ENCODE assay signal across 27 cellular contexts in the genomic region with DNA sequence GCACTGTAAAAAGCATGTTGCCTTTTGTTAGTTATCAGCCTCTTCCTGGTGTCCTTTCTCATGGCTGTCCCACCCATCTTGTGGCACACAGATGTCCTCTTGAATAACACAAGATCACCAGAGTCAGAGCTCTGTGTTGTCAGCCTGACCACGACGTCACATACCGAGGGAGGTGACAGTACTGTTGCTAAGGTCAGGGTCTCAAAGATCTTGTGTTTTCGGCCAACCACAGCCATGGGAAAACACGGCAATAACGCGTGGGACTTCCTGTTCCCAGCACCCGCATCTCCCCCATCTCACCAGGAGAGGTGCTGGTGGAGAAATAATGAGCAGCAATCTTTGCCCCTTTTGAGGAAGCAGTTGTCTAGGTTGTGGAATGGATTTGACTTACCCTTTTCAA. TPM values are rescaled to one million over a fixed set of nuclear protein-coding genes. Genes with fewer than 3 reads are reported as not detected.
DNase-seq lines count a peak whose midpoint lies in the region; ATAC-seq, FAIRE-seq and TF ChIP-seq lines count a peak whose summit lies in the region.
"Had no signal": no experiment of that assay in that cellular context is flagged by ENCODE, and none has a peak within 500 bp of the region (broad histone marks: within the 10 kb centered on the region; RNA-seq: fewer than 3 reads in every experiment).

No MANE protein-coding gene starts in this region.

- no peak overlapping the region for H2BK12ac ChIP-seq in neuronal stem cell (ENCODE audit: low read length)

- H4K20me1 ChIP-seq in GM23338 (replicated peaks; ENCODE audit: insufficient read depth) (no peaks in the 10 kb centered on the region), Loucy (ENCODE audit: insufficient read depth, low read length, poor library complexity, severe bottlenecking) (no peaks in the 10 kb centered on the region), astrocyte (ENCODE audit: insufficient read depth, low read length) (no peaks in the 10 kb centered on the region)

- no peaks in the 10 kb centered on the region; the same call in 1 of the 2 replicates for H3K9me2 ChIP-seq in GM23338 (ENCODE audit: insufficient read depth)
- H3K9me2 ChIP-seq in Loucy (replicated peaks; ENCODE audit: low read depth, low read length) = no peaks in the 10 kb centered on the region

- H3K27me3 ChIP-seq in GM23338 (ENCODE audit: insufficient read depth) = no peaks in the 10 kb centered on the region
- no peaks in the 10 kb centered on the region for H3K27me3 ChIP-seq in Loucy (ENCODE audit: insufficient read depth, low read length, poor library complexity, severe bottlenecking)
- H3K27me3 ChIP-seq in astrocyte (ENCODE audit: insufficient read depth, low read length) = no peaks in the 10 kb centered on the region
- H3K27me3 ChIP-seq in neuronal stem cell (ENCODE audit: control insufficient read depth in 3 of 3, insufficient read depth in 3 of 3, low read depth in 1 of 3, low read length in 3 of 3) = peaks cover 0 to 7% (median 0%) of the 10 kb centered on the region in 3 experiments
- H3K27me3 ChIP-seq in gastroesophageal sphincter = peaks cover 7% of the 10 kb centered on the region
- H3K27me3 ChIP-seq: body of pancreas had no signal

- H3K9ac ChIP-seq in Loucy (ENCODE audit: low read depth, low read length, poor library complexity, severe bottlenecking) (no peak overlapping the region), astrocyte (ENCODE audit: low read length) (no peak overlapping the region), neuronal stem cell (ENCODE audit: low read depth, low read length, poor library complexity) (no peak overlapping the region)

- H3K4me2 ChIP-seq in GM23338 (no peak overlapping the region), Loucy (ENCODE audit: low read depth, low read length, poor library complexity, severe bottlenecking) (no peak overlapping the region), astrocyte (ENCODE audit: low read length) (no peak overlapping the region), neuronal stem cell (ENCODE audit: insufficient read depth, low read length, poor library complexity, severe bottlenecking) (no peak overlapping the region)

- TF ChIP-seq POLR2A in gastroesophageal sphincter (IDR thresholded peaks at IDR 0.05) = no peak

- no peaks in the 10 kb centered on the region for H3K79me1 ChIP-seq in neuronal stem cell (ENCODE audit: low read depth, low read length)

- no peak overlapping the region for H4K8ac ChIP-seq in neuronal stem cell (ENCODE audit: low read depth, low read length)

- H3K14ac ChIP-seq in neuronal stem cell (ENCODE audit: low read length) = no peak overlapping the region

- H2BK120ac ChIP-seq in neuronal stem cell (ENCODE audit: low read depth, low read length) = no peak overlapping the region

- WGBS in neuronal stem cell (ENCODE audit: extremely low coverage in 2 of 2, insufficient read length in 2 of 2, insufficient replicate concordance in 1 of 2), 2 donors = no CpG with 5 or more reads among the region's 8 CpGs
- WGBS in gastroesophageal sphincter (ENCODE audit: low coverage in 1 of 2), 2 donors = 100% methylated on average over 2 of the region's 8 CpGs; no CpG with 5 or more reads in 1 of the 2 donors

- no peaks in the 10 kb centered on the region for H3K9me3 ChIP-seq in Loucy (ENCODE audit: insufficient read depth, low read depth, low read length)
- H3K9me3 ChIP-seq in astrocyte (ENCODE audit: insufficient read depth, low read depth, low read length) = no peaks in the 10 kb centered on the region
- no peaks in the 10 kb centered on the region for H3K9me3 ChIP-seq in neuronal stem cell (replicated peaks in 1 of 2; ENCODE audit: control insufficient read depth in 2 of 2, insufficient read depth in 1 of 2, low read depth in 1 of 2, low read length in 2 of 2)
- no peaks in the 10 kb centered on the region for H3K9me3 ChIP-seq in gastroesophageal sphincter
- H3K9me3 ChIP-seq: body of pancreas had no signal

- no peaks in the 10 kb centered on the region for H3F3A ChIP-seq in GM23338 (replicated peaks; ENCODE audit: low read depth)
- no peaks in the 10 kb centered on the region for H3F3A ChIP-seq in Loucy (ENCODE audit: low read depth)

- H3K4me1 Mint-ChIP-seq in GM23338 = peaks cover 2% of the 10 kb centered on the region; the same call in 1 of the 3 replicates
- no peaks in the 10 kb centered on the region for H3K4me1 Mint-ChIP-seq in astrocyte (ENCODE audit: low read depth, unreplicated experiment)
- H3K4me1 Mint-ChIP-seq in activated naive CD8-positive, alpha-beta T cell treated with anti-CD3 and anti-CD28 coated beads for 36 hours = no peaks in the 10 kb centered on the region
- H3K4me1 Mint-ChIP-seq: activated CD4-positive, alpha-beta memory T cell treated with anti-CD3 and anti-CD28 coated beads, Interleukin-2, amount 10 ng/mL, durations not matched to agents 7 days and 5 days; naive thymus-derived CD4-positive, alpha-beta T cell; stimulated activated naive B cell treated with anti-CD40 and anti-IgM and Interleukin-4, amounts not matched to agents 10 μg/mL and 1 μg/mL and 100 μg/mL, for 72 hours had no signal

- DNase-seq in GM23338 (ENCODE audit: low spot score) = peak; percentile 27
- no peak for DNase-seq in astrocyte (ENCODE audit: low read depth)
- DNase-seq in neuronal stem cell (ENCODE audit: low spot score) = no peak
- DNase-seq in medulla oblongata (ENCODE audit: extremely low spot score) = no peak
- DNase-seq in activated naive CD8-positive, alpha-beta T cell treated with anti-CD3 and anti-CD28 coated beads for 36 hours = no peak
- DNase-seq: activated CD4-positive, alpha-beta memory T cell treated with anti-CD3 and anti-CD28 coated beads, Interleukin-2, amount 10 ng/mL, durations not matched to agents 7 days and 5 days; activated gamma-delta T cell treated with Interleukin-2 at 50 U/mL for 16 hours; body of pancreas; cerebellar nuclear complex; dorsolateral prefrontal cortex; naive thymus-derived CD4-positive, alpha-beta T cell; NCI-H1105; NCI-H2029 treated with DMSO at 0.1 percent for 48 hours; NCI-H226; retina; spleen; stimulated activated CD4-positive, alpha-beta T cell treated with anti-CD3 and anti-CD28 coated beads, Interleukin-4, amount 100 ng/mL, for 1 hour; stimulated activated naive B cell treated with anti-CD40 and anti-IgM and Interleukin-4, amounts not matched to agents 10 μg/mL and 1 μg/mL and 100 μg/mL, for 72 hours had no signal

- H3K4me3 Mint-ChIP-seq in GM23338 (no peak overlapping the region), astrocyte (ENCODE audit: unreplicated experiment) (no peak overlapping the region)
- H3K4me3 Mint-ChIP-seq in activated naive CD8-positive, alpha-beta T cell treated with anti-CD3 and anti-CD28 coated beads for 36 hours = no peak overlapping the region
- H3K4me3 Mint-ChIP-seq: activated CD4-positive, alpha-beta memory T cell treated with anti-CD3 and anti-CD28 coated beads, Interleukin-2, amount 10 ng/mL, durations not matched to agents 7 days and 5 days; naive thymus-derived CD4-positive, alpha-beta T cell; stimulated activated naive B cell treated with anti-CD40 and anti-IgM and Interleukin-4, amounts not matched to agents 10 μg/mL and 1 μg/mL and 100 μg/mL, for 72 hours had no signal

- no peak overlapping the region for H3K23ac ChIP-seq in neuronal stem cell (ENCODE audit: low read depth, low read length, poor library complexity)

- FAIRE-seq in astrocyte (lab: Jason Lieb, UNC) = no peak
- FAIRE-seq: D721Med, endothelial cell of umbilical vein had no signal

- H3K27ac Mint-ChIP-seq in GM23338 (no peak overlapping the region), astrocyte (ENCODE audit: unreplicated experiment) (no peak overlapping the region)
- no peak overlapping the region for H3K27ac Mint-ChIP-seq in activated naive CD8-positive, alpha-beta T cell treated with anti-CD3 and anti-CD28 coated beads for 36 hours
- H3K27ac Mint-ChIP-seq: activated CD4-positive, alpha-beta memory T cell treated with anti-CD3 and anti-CD28 coated beads, Interleukin-2, amount 10 ng/mL, durations not matched to agents 7 days and 5 days; naive thymus-derived CD4-positive, alpha-beta T cell; stimulated activated naive B cell treated with anti-CD40 and anti-IgM and Interleukin-4, amounts not matched to agents 10 μg/mL and 1 μg/mL and 100 μg/mL, for 72 hours had no signal

- no peak for ATAC-seq in GM23338
- ATAC-seq in gastroesophageal sphincter = no peak
- ATAC-seq: activated CD4-positive, CD25-positive, alpha-beta regulatory T cell treated with anti-CD3 and anti-CD28 coated beads, Interleukin-2, amount 50 U/mL, for 24 hours; body of pancreas; naive thymus-derived CD4-positive, alpha-beta T cell; Right ventricle myocardium inferior; stimulated activated naive B cell treated with anti-CD40 and anti-IgM and Interleukin-4, amounts not matched to agents 10 μg/mL and 1 μg/mL and 100 μg/mL, for 72 hours had no signal

- no peak overlapping the region for H3K4ac ChIP-seq in neuronal stem cell (ENCODE audit: low read length)

- H3K4me3 ChIP-seq in GM23338 (no peak overlapping the region), Loucy (ENCODE audit: low read length, poor library complexity, severe bottlenecking) (no peak overlapping the region), astrocyte (ENCODE audit: insufficient read depth, low read depth, low read length) (no peak overlapping the region), neuronal stem cell (ENCODE audit: low read length in 2 of 2) (no peak overlapping the region), gastroesophageal sphincter (no peak overlapping the region)
- H3K4me3 ChIP-seq: body of pancreas, dorsolateral prefrontal cortex, spleen had no signal

- no peak overlapping the region for H4K91ac ChIP-seq in neuronal stem cell (ENCODE audit: low read depth, low read length, poor library complexity)

- H3K27me3 Mint-ChIP-seq in GM23338 (ENCODE audit: insufficient read depth, low read depth, poor library complexity) = peaks cover 3% of the 10 kb centered on the region
- no peaks in the 10 kb centered on the region for H3K27me3 Mint-ChIP-seq in astrocyte (ENCODE audit: low read depth, unreplicated experiment)
- H3K27me3 Mint-ChIP-seq in activated naive CD8-positive, alpha-beta T cell treated with anti-CD3 and anti-CD28 coated beads for 36 hours = peaks cover 5% of the 10 kb centered on the region

- H3K4me1 ChIP-seq in GM23338 (ENCODE audit: insufficient read depth) (no peaks in the 10 kb centered on the region), Loucy (ENCODE audit: insufficient read depth, low read length, poor library complexity, severe bottlenecking) (no peaks in the 10 kb centered on the region), astrocyte (ENCODE audit: insufficient read depth, low read length) (no peaks in the 10 kb centered on the region), neuronal stem cell (ENCODE audit: control insufficient read depth in 2 of 2, insufficient read depth in 1 of 2, low read depth in 1 of 2, low read length in 2 of 2) (peaks cover 0 to 2% of the 10 kb centered on the region in 2 donors), gastroesophageal sphincter (no peaks in the 10 kb centered on the region)
- H3K4me1 ChIP-seq: body of pancreas, spleen had no signal

- H3K36me3 ChIP-seq in GM23338 (ENCODE audit: insufficient read depth) (no peaks in the 10 kb centered on the region), Loucy (ENCODE audit: insufficient read depth, low read length) (no peaks in the 10 kb centered on the region), astrocyte (ENCODE audit: insufficient read depth, low read length) (no peaks in the 10 kb centered on the region), neuronal stem cell (replicated peaks in 1 of 2; ENCODE audit: control insufficient read depth in 2 of 2, insufficient read depth in 2 of 2, low read length in 2 of 2) (no peaks in the 10 kb centered on the region), gastroesophageal sphincter (no peaks in the 10 kb centered on the region)
- H3K36me3 ChIP-seq: spleen had no signal

- peak overlapping the region; percentile 24 for H2AK5ac ChIP-seq in neuronal stem cell (ENCODE audit: low read depth, low read length)

- H3K27ac ChIP-seq in GM23338 (ENCODE audit: low read depth) (no peak overlapping the region), astrocyte (ENCODE audit: low read depth, low read length) (no peak overlapping the region), neuronal stem cell (replicated peaks; ENCODE audit: low read length) (no peak overlapping the region), gastroesophageal sphincter (no peak overlapping the region)
- H3K27ac ChIP-seq: body of pancreas, spleen had no signal

- no peak overlapping the region for H2BK5ac ChIP-seq in neuronal stem cell (ENCODE audit: low read length)

- no peak overlapping the region for H2BK15ac ChIP-seq in neuronal stem cell (ENCODE audit: low read length)

- no peak overlapping the region for H2AFZ ChIP-seq in GM23338
- H2AFZ ChIP-seq in Loucy (ENCODE audit: low read length) = 0 out of 2 replicates have a peak overlapping the region, but pooled peaks have one; percentile 30
- H2AFZ ChIP-seq in astrocyte (ENCODE audit: low read depth, low read length) = peak overlapping the region; percentile 4
- peak overlapping the region; percentile 48 for H2AFZ ChIP-seq in neuronal stem cell (ENCODE audit: low read length)

- H3K9me3 Mint-ChIP-seq in GM23338 (peaks cover 5% of the 10 kb centered on the region; the same call in 2 of the 3 replicates), astrocyte (ENCODE audit: unreplicated experiment) (peaks cover 2% of the 10 kb centered on the region)
- H3K9me3 Mint-ChIP-seq in activated naive CD8-positive, alpha-beta T cell treated with anti-CD3 and anti-CD28 coated beads for 36 hours = peaks cover 5% of the 10 kb centered on the region
- H3K9me3 Mint-ChIP-seq: activated CD4-positive, alpha-beta memory T cell treated with anti-CD3 and anti-CD28 coated beads, Interleukin-2, amount 10 ng/mL, durations not matched to agents 7 days and 5 days; stimulated activated naive B cell treated with anti-CD40 and anti-IgM and Interleukin-4, amounts not matched to agents 10 μg/mL and 1 μg/mL and 100 μg/mL, for 72 hours had no signal

- H3K36me3 Mint-ChIP-seq in GM23338 (ENCODE audit: low read depth) (no peaks in the 10 kb centered on the region), astrocyte (ENCODE audit: low read depth, unreplicated experiment) (no peaks in the 10 kb centered on the region)
- H3K36me3 Mint-ChIP-seq in activated naive CD8-positive, alpha-beta T cell treated with anti-CD3 and anti-CD28 coated beads for 36 hours = no peaks in the 10 kb centered on the region
- H3K36me3 Mint-ChIP-seq: naive thymus-derived CD4-positive, alpha-beta T cell; stimulated activated naive B cell treated with anti-CD40 and anti-IgM and Interleukin-4, amounts not matched to agents 10 μg/mL and 1 μg/mL and 100 μg/mL, for 72 hours had no signal

- no peaks in the 10 kb centered on the region for H3K79me2 ChIP-seq in GM23338 (replicated peaks; ENCODE audit: insufficient read depth)
- H3K79me2 ChIP-seq in Loucy (ENCODE audit: insufficient read depth, low read length) = no peaks in the 10 kb centered on the region
- H3K79me2 ChIP-seq in astrocyte (ENCODE audit: insufficient read depth, low read length) = no peaks in the 10 kb centered on the region

- TF ChIP-seq CTCF in GM23338 (conservative IDR thresholded peaks at IDR 0.05; ENCODE audit: low read depth in 2 of 2) = 0 out of 4 replicates have a peak, but pooled peaks of 1 of the 2 experiments have one; percentile 6
- TF ChIP-seq CTCF in Loucy (conservative IDR thresholded peaks at IDR 0.05; ENCODE audit: low read length) = no peak
- TF ChIP-seq CTCF in astrocyte (IDR thresholded peaks at IDR 0.05; ENCODE audit: insufficient read depth, low read depth, low read length) = no peak
- no peak for TF ChIP-seq CTCF in gastroesophageal sphincter (IDR thresholded peaks at IDR 0.05)

- no peak overlapping the region for H3K18ac ChIP-seq in neuronal stem cell (ENCODE audit: low read length)

- TF ChIP-seq EP300 in gastroesophageal sphincter (IDR thresholded peaks at IDR 0.05) = no peak

RNA-seq across cellular contexts. Expression of a gene that starts 40.4 kb away (rescaled TPM):
- not detected in 2 replicates for total RNA-seq in GM23338 (2014; rRNA removed; shearing (Covaris generic))
- not detected in 2 replicates for polyA plus RNA-seq in GM23338 (2016; fragmentation: Nextera tagmentation; extraction: Ambion mirVana)
- total RNA-seq in astrocyte = not detected in 2 replicates
- polyA plus RNA-seq in neuronal stem cell (2013, experiment 1 of 2) = not detected
- not detected for polyA plus RNA-seq in neuronal stem cell (2013, experiment 2 of 2)
- not detected for total RNA-seq in gastroesophageal sphincter
- not detected for total RNA-seq in activated naive CD8-positive, alpha-beta T cell treated with anti-CD3 and anti-CD28 coated beads for 36 hours
- total RNA-seq: activated CD4-positive, alpha-beta memory T cell treated with anti-CD3 and anti-CD28 coated beads, Interleukin-2, amount 10 ng/mL, durations not matched to agents 7 days and 5 days; body of pancreas; dorsolateral prefrontal cortex; endothelial cell of umbilical vein; mesenteric fat pad; naive thymus-derived CD4-positive, alpha-beta T cell; omental fat pad; Right ventricle myocardium inferior; spleen; temporal lobe had no signal
- polyA plus RNA-seq: endothelial cell of umbilical vein; naive thymus-derived CD4-positive, alpha-beta T cell; spleen had no signal
